2 cellular contexts compared by ENCODE assay signal in the genomic region with DNA sequence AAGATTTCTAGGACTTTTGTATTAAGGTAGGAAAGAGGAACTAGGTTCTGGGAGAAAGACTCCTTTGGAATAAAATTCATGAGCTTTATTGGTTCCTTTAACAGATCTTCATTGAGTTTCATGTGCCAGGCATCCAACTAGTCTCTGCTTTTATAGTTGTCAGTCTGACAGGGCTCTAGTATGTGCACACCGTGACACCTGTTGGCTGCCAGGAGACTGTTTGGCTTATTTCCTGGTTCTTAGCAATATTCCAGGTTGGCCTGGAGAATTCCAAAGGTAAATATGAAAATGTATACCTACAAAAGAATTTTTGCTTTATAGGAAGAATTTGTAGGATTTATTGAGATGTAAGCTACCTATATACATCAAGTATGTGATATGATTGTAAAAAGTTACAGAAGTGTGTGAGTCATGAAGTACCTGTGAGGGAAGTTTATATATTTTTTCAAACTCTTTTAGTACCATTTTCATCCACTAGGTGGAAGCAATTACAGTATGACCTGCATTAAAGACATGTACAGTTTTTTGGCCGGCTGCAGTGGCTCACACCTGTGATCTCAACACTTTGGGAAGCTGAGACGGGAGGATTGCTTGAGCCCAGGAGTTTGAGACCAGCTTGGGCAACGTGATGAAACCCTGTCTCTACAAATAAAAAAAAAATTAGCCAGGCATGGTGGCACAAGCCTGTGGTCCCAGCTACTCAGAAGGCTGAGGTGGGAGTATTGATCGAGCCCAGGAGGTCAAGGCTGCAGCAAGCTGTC.
A peak's percentile ranks its signal among the peaks of the same experiment; 100 is the strongest.
TF ChIP-seq lines count a peak whose summit lies in the region.

No MANE protein-coding gene starts in this region.

TF ChIP-seq in HCT116, 20 proteins besides CTCF, POLR2A, EP300 and RAD21 (continued from another document):
- TF ChIP-seq, protein P1, sequence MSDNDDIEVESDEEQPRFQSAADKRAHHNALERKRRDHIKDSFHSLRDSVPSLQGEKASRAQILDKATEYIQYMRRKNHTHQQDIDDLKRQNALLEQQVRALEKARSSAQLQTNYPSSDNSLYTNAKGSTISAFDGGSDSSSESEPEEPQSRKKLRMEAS (IDR thresholded peaks at IDR 0.05), result no peak
- TF ChIP-seq, protein P2, sequence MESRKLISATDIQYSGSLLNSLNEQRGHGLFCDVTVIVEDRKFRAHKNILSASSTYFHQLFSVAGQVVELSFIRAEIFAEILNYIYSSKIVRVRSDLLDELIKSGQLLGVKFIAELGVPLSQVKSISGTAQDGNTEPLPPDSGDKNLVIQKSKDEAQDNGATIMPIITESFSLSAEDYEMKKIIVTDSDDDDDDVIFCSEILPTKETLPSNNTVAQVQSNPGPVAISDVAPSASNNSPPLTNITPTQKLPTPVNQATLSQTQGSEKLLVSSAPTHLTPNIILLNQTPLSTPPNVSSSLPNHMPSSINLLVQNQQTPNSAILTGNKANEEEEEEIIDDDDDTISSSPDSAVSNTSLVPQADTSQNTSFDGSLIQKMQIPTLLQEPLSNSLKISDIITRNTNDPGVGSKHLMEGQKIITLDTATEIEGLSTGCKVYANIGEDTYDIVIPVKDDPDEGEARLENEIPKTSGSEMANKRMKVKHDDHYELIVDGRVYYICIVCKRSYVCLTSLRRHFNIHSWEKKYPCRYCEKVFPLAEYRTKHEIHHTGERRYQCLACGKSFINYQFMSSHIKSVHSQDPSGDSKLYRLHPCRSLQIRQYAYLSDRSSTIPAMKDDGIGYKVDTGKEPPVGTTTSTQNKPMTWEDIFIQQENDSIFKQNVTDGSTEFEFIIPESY (IDR thresholded peaks at IDR 0.05; ENCODE audit: extremely low read depth, insufficient replicate concordance, low read length), result no peak
- no peak for TF ChIP-seq EZH2phosphoT487 (IDR thresholded peaks at IDR 0.05; ENCODE audit: borderline replicate concordance)
- no peak for TF ChIP-seq SIN3A (IDR thresholded peaks at IDR 0.05; ENCODE audit: low read depth)
- TF ChIP-seq, protein P3, sequence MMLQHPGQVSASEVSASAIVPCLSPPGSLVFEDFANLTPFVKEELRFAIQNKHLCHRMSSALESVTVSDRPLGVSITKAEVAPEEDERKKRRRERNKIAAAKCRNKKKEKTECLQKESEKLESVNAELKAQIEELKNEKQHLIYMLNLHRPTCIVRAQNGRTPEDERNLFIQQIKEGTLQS (IDR thresholded peaks at IDR 0.05), result no peak
- no peak for TF ChIP-seq SP1 (IDR thresholded peaks at IDR 0.05; ENCODE audit: low read depth)
- TF ChIP-seq CEBPB (IDR thresholded peaks at IDR 0.05; ENCODE audit: low read depth), result no peak
- TF ChIP-seq JUND (IDR thresholded peaks at IDR 0.05), result no peak
- TF ChIP-seq EGR1 (IDR thresholded peaks at IDR 0.05; ENCODE audit: low read depth), result no peak
- no peak for TF ChIP-seq POLR2AphosphoS5 (IDR thresholded peaks at IDR 0.05; ENCODE audit: low read depth, low read length)

TF ChIP-seq in liver, 16 proteins besides CTCF, POLR2A, EP300 and RAD21 (continued from another document):
- TF ChIP-seq, protein P2 (IDR thresholded peaks at IDR 0.05), result no peak
- TF ChIP-seq JUND (IDR thresholded peaks at IDR 0.05) (no peak), YY1 (IDR thresholded peaks at IDR 0.05) (peak; percentile 27)
